ENCODE assay signal across 19 cellular contexts in genomic region chr12:108120863-108121165, GRCh38. TPM values are rescaled to one million over a fixed set of nuclear protein-coding genes. Genes with fewer than 3 reads are reported as not detected.
DNase-seq lines count a peak whose midpoint lies in the region; ATAC-seq, FAIRE-seq and TF ChIP-seq lines count a peak whose summit lies in the region.
"Had no signal": no experiment of that assay in that cellular context is flagged by ENCODE, and none has a peak within 500 bp of the region (broad histone marks: within the 10 kb centered on the region; RNA-seq: fewer than 3 reads in every experiment).

No MANE protein-coding gene starts in this region.

- no peak overlapping the region for H4K8ac ChIP-seq in H1 (ENCODE audit: extremely low read depth, insufficient read depth, low read length)
- H4K8ac ChIP-seq in mesendoderm (ENCODE audit: low read depth, low read length) = no peak overlapping the region

- H4K20me1 ChIP-seq in H1 (replicated peaks in 1 of 2; ENCODE audit: control insufficient read depth in 1 of 2, insufficient read depth in 2 of 2, low read length in 2 of 2) = no peaks in the 10 kb centered on the region

- H3K4me1 ChIP-seq in H1 (replicated peaks in 1 of 4; ENCODE audit: control insufficient read depth in 3 of 4, insufficient read depth in 4 of 4, low read length in 3 of 4) = peaks cover 0 to 7% (median 2%) of the 10 kb centered on the region in 4 experiments; a peak in 2 of 7 replicates
- no peaks in the 10 kb centered on the region for H3K4me1 ChIP-seq in mesendoderm (ENCODE audit: control insufficient read depth, low read depth, low read length)
- H3K4me1 ChIP-seq in tibial artery = peaks cover 0 to 37% (median 18%) of the 10 kb centered on the region in 4 donors

- no peak overlapping the region for H2BK15ac ChIP-seq in H1 (ENCODE audit: low read length)
- no peak overlapping the region for H2BK15ac ChIP-seq in mesendoderm (replicated peaks; ENCODE audit: low read depth)

- H3K18ac ChIP-seq in H1 (ENCODE audit: extremely low read depth, low read length) (no peak overlapping the region), mesendoderm (ENCODE audit: low read length) (no peak overlapping the region)

- intact Hi-C loops in tibial artery (cut with DNase I; ENCODE audit: low total_unique reads) = no loop called here
- intact Hi-C loops in left ventricle myocardium superior (cut with micrococcal nuclease) = no loop called here

- no peak overlapping the region for H3K27ac ChIP-seq in H1 (ENCODE audit: low read depth, low read length)
- H3K27ac ChIP-seq in mesendoderm (ENCODE audit: low read depth, low read length) = no peak overlapping the region
- peak overlapping the region; percentile 16 to 38 for H3K27ac ChIP-seq in tibial artery
- H3K27ac ChIP-seq: C4-2B had no signal

- CTCF ChIA-PET in H1 (lab: Charles Lee; ENCODE audit: partially characterized antibody) = interaction anchor here (0.9 to 4.8 kb wide), 7 partner anchors 10 to 129 kb away, joined by 3 to 19 read pairs (median 4); partner anchors contain the start of gene WSCD2

- WGBS in H1 (ENCODE audit: extremely low coverage in 1 of 2, insufficient coverage in 1 of 2, insufficient read length in 1 of 2, insufficient replicate concordance in 2 of 2, low coverage in 1 of 2, low lambda C conversion rate in 2 of 2, missing lambda C conversion rate in 1 of 2), 2 experiments = 84% methylated on average over 6 of the region's 6 CpGs; no CpG with 5 or more reads in 1 of the 2 experiments
- WGBS in mesendoderm (ENCODE audit: extremely low coverage, insufficient coverage, low lambda C conversion rate) = no CpG with 5 or more reads among the region's 6 CpGs

- ATAC-seq in HG03095 (IDR thresholded peaks at IDR 0.05; ENCODE audit: unreplicated experiment) (no peak), left ventricle myocardium superior (no peak)
- ATAC-seq: HCT116 had no signal

- no peak overlapping the region for H4K91ac ChIP-seq in H1 (replicated peaks; ENCODE audit: insufficient read length, low read length)

- no peak overlapping the region for H2AK5ac ChIP-seq in H1 (ENCODE audit: low read depth, low read length)
- H2AK5ac ChIP-seq in mesendoderm (ENCODE audit: low read length) = no peak overlapping the region

- H3K9me3 ChIP-seq in H1 (ENCODE audit: insufficient read depth in 2 of 2, low read depth in 1 of 2, low read length in 1 of 2) (peaks cover 0 to 3% of the 10 kb centered on the region in 2 experiments; a peak in 2 of 4 replicates), tibial artery (no peaks in the 10 kb centered on the region)
- H3K9me3 ChIP-seq: BE2C had no signal

- DNase-seq in NCI-H82 (lab: John Stamatoyannopoulos, UW) (peak; percentile 24), NCI-H82 treated with DMSO at 0.1 percent for 48 hours (lab: John Stamatoyannopoulos, UW; ENCODE audit: unreplicated experiment) (no peak), H1 (ENCODE audit: low read depth in 1 of 2, low spot score in 2 of 2) (no peak), mesendoderm (no peak), tibial artery (no peak), foreskin melanocyte (no peak), left ventricle myocardium superior (no peak)
- DNase-seq: ACHN; BE2C; CD4-positive, alpha-beta memory T cell; DMS53; GF-D8 had no signal

- no peak overlapping the region for H3K4ac ChIP-seq in H1 (replicated peaks; ENCODE audit: insufficient read length, low read depth, low read length)
- no peak overlapping the region for H3K4ac ChIP-seq in mesendoderm (ENCODE audit: low read depth, low read length)

- H2BK120ac ChIP-seq in H1 (replicated peaks; ENCODE audit: low read depth, low read length) = no peak overlapping the region
- no peak overlapping the region for H2BK120ac ChIP-seq in mesendoderm (ENCODE audit: low read depth, low read length)

- no peaks in the 10 kb centered on the region for H3K27me3 ChIP-seq in H1 (replicated peaks in 1 of 4; ENCODE audit: control insufficient read depth in 3 of 4, extremely low read depth in 1 of 4, insufficient read depth in 3 of 4, low read length in 3 of 4)
- H3K27me3 ChIP-seq in mesendoderm (ENCODE audit: insufficient read depth, low read length, poor library complexity) = no peaks in the 10 kb centered on the region
- H3K27me3 ChIP-seq in tibial artery = no peaks in the 10 kb centered on the region
- H3K27me3 ChIP-seq: BE2C had no signal

- H3K4me3 ChIP-seq in H1 (ENCODE audit: extremely low read depth in 1 of 4, insufficient read depth in 2 of 4, low read depth in 3 of 4, low read length in 4 of 4) = no peak overlapping the region
- H3K4me3 ChIP-seq in mesendoderm (ENCODE audit: low read length) = no peak overlapping the region
- no peak overlapping the region for H3K4me3 ChIP-seq in tibial artery

- H2BK12ac ChIP-seq in H1 (ENCODE audit: low read depth, low read length) = no peak overlapping the region

- H3K79me1 ChIP-seq in H1 (ENCODE audit: low read depth, low read length) (no peaks in the 10 kb centered on the region), mesendoderm (ENCODE audit: low read length) (no peaks in the 10 kb centered on the region)

- no peak overlapping the region for H3K23ac ChIP-seq in H1 (ENCODE audit: insufficient read length)
- no peak overlapping the region for H3K23ac ChIP-seq in mesendoderm (ENCODE audit: low read length)

- no peak for TF ChIP-seq EP300 in H1 (IDR thresholded peaks at IDR 0.05; ENCODE audit: borderline replicate concordance in 1 of 2, low read depth in 2 of 2, low read length in 2 of 2)

- H4K5ac ChIP-seq in H1 (ENCODE audit: insufficient read length, low read depth, low read length) = no peak overlapping the region
- no peak overlapping the region for H4K5ac ChIP-seq in mesendoderm (ENCODE audit: low read length)

- POLR2A ChIA-PET in H1 (lab: Charles Lee; ENCODE audit: partially characterized antibody) = interaction anchor here (1.0 to 1.2 kb wide), 2 partner anchors 8 to 9 kb away, joined by 3 to 4 read pairs; partner anchors contain the start of gene WSCD2

- H3K56ac ChIP-seq in H1 (replicated peaks; ENCODE audit: insufficient read length, low read depth, low read length) (no peak overlapping the region), mesendoderm (ENCODE audit: low read length) (peak overlapping the region; percentile 39)

- no peaks in the 10 kb centered on the region; the same call in 1 of the 2 replicates for H3K23me2 ChIP-seq in H1 (ENCODE audit: low read depth, low read length)

- 0 out of 2 replicates have a peak overlapping the region, but pooled peaks have one; percentile 59 for H2AFZ ChIP-seq in H1 (ENCODE audit: low read length)

- H3K36me3 ChIP-seq in H1 (ENCODE audit: control insufficient read depth in 2 of 4, insufficient read depth in 4 of 4, low read length in 3 of 4) (no peaks in the 10 kb centered on the region), mesendoderm (ENCODE audit: control insufficient read depth, insufficient read depth, low read length) (no peaks in the 10 kb centered on the region), tibial artery (no peaks in the 10 kb centered on the region)
- H3K36me3 ChIP-seq: BE2C had no signal

- TF ChIP-seq RAD21 in H1 (IDR thresholded peaks at IDR 0.05 in 1 of 2, conservative IDR thresholded peaks at IDR 0.05 in 1 of 2; ENCODE audit: low read depth in 2 of 2, low read length in 2 of 2) = no peak

- no peak for TF ChIP-seq POLR2A in H1 (IDR thresholded peaks at IDR 0.05; ENCODE audit: control extremely low read depth in 1 of 2, low read depth in 2 of 2, low read length in 2 of 2)

- H3K4me2 ChIP-seq in H1 (ENCODE audit: insufficient read depth in 1 of 2, low read depth in 2 of 2, low read length in 2 of 2) (no peak overlapping the region), mesendoderm (ENCODE audit: low read length) (no peak overlapping the region)

- H2BK20ac ChIP-seq in H1 (ENCODE audit: low read length) = no peak overlapping the region

- H2BK5ac ChIP-seq in H1 (ENCODE audit: low read depth, low read length) (no peak overlapping the region; the same call in 1 of the 2 replicates), mesendoderm (ENCODE audit: low read length) (no peak overlapping the region)

- H3K9ac ChIP-seq in H1 (replicated peaks in 1 of 4; ENCODE audit: extremely low read depth in 1 of 4, low read depth in 3 of 4, low read length in 3 of 4) = no peak overlapping the region
- no peak overlapping the region for H3K9ac ChIP-seq in mesendoderm (ENCODE audit: low read length)

- H3K79me2 ChIP-seq in H1 (ENCODE audit: control insufficient read depth in 1 of 2, insufficient read depth in 2 of 2, low read length in 2 of 2) (no peaks in the 10 kb centered on the region), mesendoderm (ENCODE audit: control insufficient read depth, insufficient read depth, low read length) (no peaks in the 10 kb centered on the region)

- no peak overlapping the region for H3K14ac ChIP-seq in H1 (ENCODE audit: insufficient read length)

- TF ChIP-seq CTCF in H1 (IDR thresholded peaks at IDR 0.05; ENCODE audit: control extremely low read depth in 1 of 3, insufficient read depth in 1 of 3, low read depth in 1 of 3, low read length in 3 of 3) (no peak), tibial artery (IDR thresholded peaks at IDR 0.05) (no peak)

- no peak for FAIRE-seq in H1 (lab: Jason Lieb, UNC)
- FAIRE-seq: D721Med, GM19239, H54 had no signal

TF ChIP-seq in H1, 55 proteins besides CTCF, POLR2A, EP300 and RAD21:
- no peak for TF ChIP-seq POU5F1 (IDR thresholded peaks at IDR 0.05; ENCODE audit: low read depth, low read length)
- no peak for TF ChIP-seq KDM4A (IDR thresholded peaks at IDR 0.05; ENCODE audit: low read depth, low read length, severe bottlenecking)
- TF ChIP-seq RBBP5 (IDR thresholded peaks at IDR 0.05; ENCODE audit: borderline replicate concordance, low read depth, low read length) = no peak
- no peak for TF ChIP-seq GTF2F1 (IDR thresholded peaks at IDR 0.05; ENCODE audit: borderline replicate concordance, low read depth, low read length)

RNA-seq across cellular contexts. Expression of gene WSCD2, which starts 8.3 kb away (rescaled TPM):
- total RNA-seq in H1 (2021; fragmentation: NEBNext Ultra II Directional; extraction: Animal tissue kit (Norgen Biotek cat#: 25700)) = 1.7 and 2.2 TPM in 2 replicates
- polyA plus RNA-seq in H1 (2011; rRNA removed) = 0.99 and 1.3 TPM in 2 replicates
- 1.00 TPM for polyA plus RNA-seq in H1 (2011; cell fraction: cytosol; rRNA removed)
- polyA plus RNA-seq in H1 (2011; cell fraction: nucleus; rRNA removed) = 2.6 TPM
- polyA plus RNA-seq in H1 (2012, experiment 1 of 2) = 1.1 to 2.5 TPM (median 1.3 TPM) in 4 replicates
- 1.1 TPM for polyA plus RNA-seq in H1 (2012, experiment 2 of 2)
- polyA plus RNA-seq in H1 (2013, experiment 1 of 2) = 0.73 TPM
- 0.70 TPM for polyA plus RNA-seq in H1 (2013, experiment 2 of 2)
- 1.7 and 5.8 TPM in 2 replicates for polyA minus RNA-seq in H1 (2011; rRNA and poly(A)+ RNA removed)
- polyA minus RNA-seq in H1 (2011; cell fraction: cytosol; rRNA and poly(A)+ RNA removed) = 1.9 TPM
- 4.1 TPM for polyA minus RNA-seq in H1 (2011; cell fraction: nucleus; rRNA and poly(A)+ RNA removed)
- 1.1 TPM for polyA plus RNA-seq in mesendoderm (2013, experiment 1 of 2)
- polyA plus RNA-seq in mesendoderm (2013, experiment 2 of 2) = 1.6 TPM
- 0.45 TPM for total RNA-seq in left ventricle myocardium superior
- total RNA-seq: A172; CD4-positive, alpha-beta memory T cell had no signal
- polyA plus RNA-seq: CD4-positive, alpha-beta memory T cell had no signal

Comparison
In these comparisons a context has a peak if more than half of its experiments do, and no peak if none do; other contexts are left out.
1. H3K27ac ChIP-seq: peak in tibial artery (2 of 2); none in H1 (single experiment) and mesendoderm (single experiment).